27 cellular contexts compared by ENCODE assay signal in genomic region chr12:68790952-68791234, GRCh38.
"Had no signal": no experiment of that assay in that cellular context is flagged by ENCODE, and none has a peak within 500 bp of the region (broad histone marks: within the 10 kb centered on the region; RNA-seq: fewer than 3 reads in every experiment).

No MANE protein-coding gene starts in this region.

- ATAC-seq: naive thymus-derived CD4-positive, alpha-beta T cell; natural killer cell; psoas muscle; right cardiac atrium; right lobe of liver; stimulated activated memory B cell treated with anti-CD40 and anti-IgM and Interleukin-4, amounts not matched to agents 10 μg/mL and 1 μg/mL and 100 μg/mL, for 72 hours; stimulated activated naive CD8-positive, alpha-beta T cell treated with anti-CD3 and anti-CD28 coated beads, Interleukin-15, amount 100 ng/mL, for 72 hours; stimulated activated naive CD8-positive, alpha-beta T cell treated with anti-CD3 and anti-CD28 coated beads, Interleukin-15, Interleukin-2, amounts not matched to agents 100 U/mL and 50 U/mL, for 24 hours had no signal

- H3K27ac ChIP-seq: neural progenitor cell, ovary, parathyroid adenoma, psoas muscle, right lobe of liver, sigmoid colon, suprapubic skin, testis, tibial artery, transverse colon, upper lobe of left lung, uterus had no signal

- H3K4me2 ChIP-seq: neural progenitor cell had no signal

- H3K27me3 ChIP-seq: neural progenitor cell, ovary, right lobe of liver, sigmoid colon, suprapubic skin, testis, tibial artery, transverse colon, upper lobe of left lung, uterus had no signal

- H3K79me2 ChIP-seq: parathyroid adenoma had no signal

- H3K4me1 ChIP-seq: parathyroid adenoma, sigmoid colon, testis, uterus had no signal

- DNase-seq: naive thymus-derived CD4-positive, alpha-beta T cell; natural killer cell; occipital lobe; ovary; posterior cingulate gyrus; psoas muscle; right cardiac atrium; sigmoid colon; small intestine; stimulated activated CD4-positive, alpha-beta T cell treated with anti-CD3 and anti-CD28 coated beads, Interleukin-15, amount 100 ng/mL, for 24 hours; stimulated activated CD4-positive, alpha-beta T cell treated with anti-CD3 and anti-CD28 coated beads, Interleukin-2, amount 100 ng/mL, for 24 hours; stimulated activated CD4-positive, alpha-beta T cell treated with anti-CD3 and anti-CD28 coated beads, Interleukin-2, amount 100 ng/mL, for 48 hours; stimulated activated CD4-positive, alpha-beta T cell treated with anti-CD3 and anti-CD28 coated beads, Interleukin-4, amount 100 ng/mL, for 24 hours; stimulated activated naive CD4-positive, alpha-beta T cell; stimulated activated naive CD8-positive, alpha-beta T cell treated with anti-CD3 and anti-CD28 coated beads, Interleukin-15, amount 100 ng/mL, for 72 hours; stimulated activated naive CD8-positive, alpha-beta T cell treated with anti-CD3 and anti-CD28 coated beads, Interleukin-15, Interleukin-2, amounts not matched to agents 100 U/mL and 50 U/mL, for 24 hours; substantia nigra; testis; tibial artery; transverse colon; upper lobe of left lung; uterus had no signal

- H3K9ac ChIP-seq: neural progenitor cell, parathyroid adenoma had no signal

- FAIRE-seq: small intestine had no signal

- H3K36me3 ChIP-seq: neural progenitor cell, ovary, right lobe of liver, sigmoid colon, suprapubic skin, tibial artery, transverse colon, upper lobe of left lung, uterus had no signal

- H3K9me3 ChIP-seq: ovary, psoas muscle, right lobe of liver, sigmoid colon, suprapubic skin, testis, tibial artery, transverse colon, upper lobe of left lung, uterus had no signal

- H3K4me3 ChIP-seq: neural progenitor cell, ovary, psoas muscle, right lobe of liver, sigmoid colon, suprapubic skin, testis, tibial artery, transverse colon, upper lobe of left lung, uterus had no signal

- H2AFZ ChIP-seq: neural progenitor cell, parathyroid adenoma had no signal
